7 cellular contexts compared by ENCODE assay signal in the genomic region with DNA sequence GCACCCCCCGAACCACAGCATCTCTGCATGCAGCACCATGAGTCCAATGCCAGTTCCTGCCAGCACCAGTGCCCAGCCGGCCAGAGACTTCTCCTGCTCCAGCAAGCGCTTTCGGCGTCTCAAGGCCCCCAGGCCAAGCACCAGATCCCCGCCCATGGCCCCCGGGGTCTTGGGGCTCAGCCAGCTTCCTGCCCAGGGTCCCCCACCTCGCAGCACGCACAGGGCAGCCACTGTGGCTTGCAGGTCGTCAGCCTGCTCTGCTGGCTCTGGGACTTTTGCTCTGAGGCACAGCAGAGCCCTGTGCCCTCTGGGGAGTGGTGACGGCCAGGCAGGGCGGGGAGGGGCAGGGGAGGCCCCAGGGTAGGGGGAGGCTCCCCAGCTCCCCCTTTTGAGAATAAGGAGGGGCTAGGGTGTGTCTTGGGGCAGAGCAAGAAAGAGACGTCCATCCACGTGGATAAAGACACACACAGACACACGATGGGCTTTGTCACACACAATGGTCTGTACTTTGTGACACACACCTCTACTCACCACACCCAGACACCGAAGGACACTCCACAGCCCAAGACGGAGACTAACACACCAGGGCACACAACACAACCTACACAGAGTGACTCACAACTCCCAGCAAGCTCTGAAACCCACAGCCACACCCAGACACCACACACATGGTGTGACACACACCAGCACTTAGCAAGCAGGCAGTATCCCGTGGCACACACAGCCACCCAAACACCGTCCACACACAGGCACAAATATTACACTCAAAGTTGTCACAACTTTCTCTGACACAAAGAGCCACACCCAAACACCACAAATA. TPM values are rescaled to one million over a fixed set of nuclear protein-coding genes. Genes with fewer than 3 reads are reported as not detected.
DNase-seq lines count a peak whose midpoint lies in the region; ATAC-seq, FAIRE-seq and TF ChIP-seq lines count a peak whose summit lies in the region.

A gene (minus strand): TSS at position 268 of the 820 bp plus-strand sequence. CDS start 112 bp downstream, at position 156.

- peak within 1 kb of the TSS; percentile 96 for H3K4me2 ChIP-seq in PC-3 (ENCODE audit: low read length)
- peak within 1 kb of the TSS; percentile 65 for H3K4me2 ChIP-seq in keratinocyte (ENCODE audit: control insufficient read depth, extremely low read depth, insufficient read depth, low read depth, low read length)

- H3K9me1 ChIP-seq in keratinocyte (ENCODE audit: control insufficient read depth, extremely low read depth, insufficient read depth, low read length): no peaks in the 10 kb centered on the region

- H3K9ac ChIP-seq in PC-3 (ENCODE audit: low read length) (peak within 1 kb of the TSS; percentile 87), keratinocyte (ENCODE audit: control insufficient read depth, extremely low read depth, insufficient read depth, low read length) (peak within 1 kb of the TSS; percentile 65)

- peak within 1 kb of the TSS; percentile 88 for H3K27ac ChIP-seq in PC-3 (ENCODE audit: low read length)
- peak within 1 kb of the TSS; percentile 68 for H3K27ac ChIP-seq in keratinocyte (ENCODE audit: control insufficient read depth, insufficient read depth, low read length)
- H3K27ac ChIP-seq in esophagus muscularis mucosa (replicated peaks in 1 of 4): peak within 1 kb of the TSS in 1 of 4 donors; percentile 52

- no peak for TF ChIP-seq POLR2A in esophagus muscularis mucosa (IDR thresholded peaks at IDR 0.05; ENCODE audit: low read depth)

- H3K4me3 Mint-ChIP-seq in activated T-helper 1 cell treated with anti-CD3 and anti-CD28 coated beads, Interleukin-12 subunit alpha, Interleukin-12 subunit beta, Interleukin-2, Interleukin-4 antibody, amounts not matched to agents 30 ng/mL and 10 ng/mL and 1 ng/mL, durations not matched to agents 14 hours and 24 hours and 36 hours: peak within 1 kb of the TSS; percentile 85

- H3K27me3 Mint-ChIP-seq in activated T-helper 1 cell treated with anti-CD3 and anti-CD28 coated beads, Interleukin-12 subunit alpha, Interleukin-12 subunit beta, Interleukin-2, Interleukin-4 antibody, amounts not matched to agents 30 ng/mL and 10 ng/mL and 1 ng/mL, durations not matched to agents 14 hours and 24 hours and 36 hours (ENCODE audit: insufficient read depth): no peaks in the 10 kb centered on the region

- H2AFZ ChIP-seq in PC-3 (ENCODE audit: low read length) (peak within 1 kb of the TSS; percentile 11), keratinocyte (ENCODE audit: control insufficient read depth, low read length) (peak within 1 kb of the TSS; percentile 61)

- H3K4me3 ChIP-seq in PC-3 (ENCODE audit: low read length): peak within 1 kb of the TSS; percentile 80
- H3K4me3 ChIP-seq in keratinocyte (ENCODE audit: control insufficient read depth in 2 of 3, extremely low read depth in 1 of 3, insufficient read depth in 2 of 3, low read depth in 1 of 3, low read length in 3 of 3): peak within 1 kb of the TSS; percentile 31 to 71 (median 37)
- peak within 1 kb of the TSS in 2 of 4 donors; percentile 12 to 51 for H3K4me3 ChIP-seq in esophagus muscularis mucosa

- DNase-seq in GM20000 (ENCODE audit: low spot score) (peak; percentile 88), PC-3 (peak; percentile 77), keratinocyte (ENCODE audit: low read depth, low spot score) (peak; percentile 98), esophagus muscularis mucosa (ENCODE audit: extremely low spot score) (no peak), HPDE6-E6E7 (ENCODE audit: extremely low spot score) (no peak)
- DNase-seq in activated T-helper 1 cell treated with anti-CD3 and anti-CD28 coated beads, Interleukin-12 subunit alpha, Interleukin-12 subunit beta, Interleukin-2, Interleukin-4 antibody, amounts not matched to agents 30 ng/mL and 10 ng/mL and 1 ng/mL, durations not matched to agents 14 hours and 24 hours and 36 hours (ENCODE audit: low spot score): peak; percentile 59
- DNase-seq in stimulated activated CD8-positive, alpha-beta memory T cell treated with anti-CD3 and anti-CD28 coated beads, Interleukin-7, amount 100 ng/mL, for 48 hours (ENCODE audit: extremely low read depth in 1 of 2, low read depth in 1 of 2): peak; percentile 53 to 82

- TF ChIP-seq CTCF in GM20000 (IDR thresholded peaks at IDR 0.05; ENCODE audit: extremely low read depth, missing control alignments) (no peak), PC-3 (conservative IDR thresholded peaks at IDR 0.05; ENCODE audit: low read depth, low read length) (no peak), keratinocyte (optimal IDR thresholded peaks at IDR 0.05 in 1 of 3, IDR thresholded peaks at IDR 0.05 in 1 of 3, conservative IDR thresholded peaks at IDR 0.05 in 1 of 3; ENCODE audit: extremely low read depth in 1 of 3, insufficient read depth in 2 of 3, low read length in 3 of 3) (no peak), esophagus muscularis mucosa (IDR thresholded peaks at IDR 0.05) (no peak)

- no peaks in the 10 kb centered on the region for H3K27me3 ChIP-seq in PC-3 (ENCODE audit: low read length)
- no peaks in the 10 kb centered on the region for H3K27me3 ChIP-seq in keratinocyte (ENCODE audit: control insufficient read depth, extremely low read depth, insufficient read depth, low read length)
- peaks cover 0 to 72% (median 0%) of the 10 kb centered on the region in 4 donors for H3K27me3 ChIP-seq in esophagus muscularis mucosa

- no peaks in the 10 kb centered on the region for H3F3A ChIP-seq in PC-3 (ENCODE audit: low read length, unreplicated experiment)

- no peaks in the 10 kb centered on the region for H3K9me2 ChIP-seq in PC-3 (replicated peaks; ENCODE audit: low read length)

- H3K27ac Mint-ChIP-seq in activated T-helper 1 cell treated with anti-CD3 and anti-CD28 coated beads, Interleukin-12 subunit alpha, Interleukin-12 subunit beta, Interleukin-2, Interleukin-4 antibody, amounts not matched to agents 30 ng/mL and 10 ng/mL and 1 ng/mL, durations not matched to agents 14 hours and 24 hours and 36 hours: peak within 1 kb of the TSS; percentile 97

- FAIRE-seq in keratinocyte (lab: Jason Lieb, UNC): peak; percentile 56

- H3K79me2 ChIP-seq in PC-3 (ENCODE audit: low read length) (peaks cover 43% of the 10 kb centered on the region), keratinocyte (ENCODE audit: control insufficient read depth, insufficient read depth, low read length) (peaks cover 3% of the 10 kb centered on the region)

- ATAC-seq in PC-3: peak; percentile 56

- intact Hi-C loops in PC-3 (cut with micrococcal nuclease): no loop called here
- intact Hi-C loops in activated T-helper 1 cell treated with anti-CD3 and anti-CD28 coated beads, Interleukin-12 subunit alpha, Interleukin-12 subunit beta, Interleukin-2, Interleukin-4 antibody, amounts not matched to agents 30 ng/mL and 10 ng/mL and 1 ng/mL, durations not matched to agents 14 hours and 24 hours and 36 hours (cut with micrococcal nuclease): loop anchor here (1.0 kb wide), 5 partner anchors 16 to 113 kb away; a partner anchor contains a TSS
- intact Hi-C loops in esophagus muscularis mucosa (cut with DNase I): no loop called here

- POLR2A ChIA-PET in PC-3 (lab: Charles Lee; ENCODE audit: unreplicated experiment): interaction anchor here (1.9 kb wide), 1 partner anchor 16 kb away, joined by 4 read pairs; no protein-coding TSS in a partner anchor

- dilution Hi-C loops in keratinocyte (cut with MboI; ENCODE audit: extremely low pct_ligation_motif_present, low sequenced_read_pairs): no loop called here

- H3K4me1 Mint-ChIP-seq in activated T-helper 1 cell treated with anti-CD3 and anti-CD28 coated beads, Interleukin-12 subunit alpha, Interleukin-12 subunit beta, Interleukin-2, Interleukin-4 antibody, amounts not matched to agents 30 ng/mL and 10 ng/mL and 1 ng/mL, durations not matched to agents 14 hours and 24 hours and 36 hours (ENCODE audit: low read depth): peaks cover 78% of the 10 kb centered on the region

- no peaks in the 10 kb centered on the region for H3K9me3 ChIP-seq in PC-3 (ENCODE audit: low read length)
- H3K9me3 ChIP-seq in keratinocyte (ENCODE audit: control insufficient read depth, low read depth, low read length): no peaks in the 10 kb centered on the region
- H3K9me3 ChIP-seq in esophagus muscularis mucosa: no peaks in the 10 kb centered on the region

- H3K36me3 ChIP-seq in PC-3 (ENCODE audit: low read depth, low read length) (no peaks in the 10 kb centered on the region), keratinocyte (ENCODE audit: control insufficient read depth in 2 of 2, extremely low read depth in 1 of 2, insufficient read depth in 2 of 2, low read length in 2 of 2) (no peaks in the 10 kb centered on the region), esophagus muscularis mucosa (no peaks in the 10 kb centered on the region)

- TF ChIP-seq EP300 in esophagus muscularis mucosa (IDR thresholded peaks at IDR 0.05): no peak

- BruUV-seq in PC-3 (replicated peaks; lab: Mats Ljungman, UMichigan): TSS peak; percentile 63

- no peaks in the 10 kb centered on the region for H4K20me1 ChIP-seq in PC-3 (ENCODE audit: low read length)
- H4K20me1 ChIP-seq in keratinocyte (ENCODE audit: control insufficient read depth, extremely low read depth, insufficient read depth, low read length): no peaks in the 10 kb centered on the region

- peaks cover 26% of the 10 kb centered on the region for H3K36me3 Mint-ChIP-seq in activated T-helper 1 cell treated with anti-CD3 and anti-CD28 coated beads, Interleukin-12 subunit alpha, Interleukin-12 subunit beta, Interleukin-2, Interleukin-4 antibody, amounts not matched to agents 30 ng/mL and 10 ng/mL and 1 ng/mL, durations not matched to agents 14 hours and 24 hours and 36 hours (ENCODE audit: low read depth)

- WGBS in esophagus muscularis mucosa: 40% methylated on average over 9 of the region's 19 CpGs

- H3K4me1 ChIP-seq in PC-3 (ENCODE audit: insufficient read depth, low read length) (peaks cover 60% of the 10 kb centered on the region), keratinocyte (ENCODE audit: control insufficient read depth, extremely low read depth, insufficient read depth, low read length) (peaks cover 68% of the 10 kb centered on the region), esophagus muscularis mucosa (peaks cover 8 to 48% (median 34%) of the 10 kb centered on the region in 4 donors)

- CTCF ChIA-PET in PC-3 (lab: Charles Lee): interaction anchor here (0.6 to 2.2 kb wide), 3 partner anchors 12 to 98 kb away, joined by 4 to 7 read pairs (median 5); no protein-coding TSS in a partner anchor

- no peaks in the 10 kb centered on the region for H3K9me3 Mint-ChIP-seq in activated T-helper 1 cell treated with anti-CD3 and anti-CD28 coated beads, Interleukin-12 subunit alpha, Interleukin-12 subunit beta, Interleukin-2, Interleukin-4 antibody, amounts not matched to agents 30 ng/mL and 10 ng/mL and 1 ng/mL, durations not matched to agents 14 hours and 24 hours and 36 hours

RNA-seq across cellular contexts. Expression of the gene that starts here (rescaled TPM):
- 45.7 and 57.7 TPM in 2 replicates for total RNA-seq in PC-3 (2014; rRNA removed)
- total RNA-seq in activated T-helper 1 cell treated with anti-CD3 and anti-CD28 coated beads, Interleukin-12 subunit alpha, Interleukin-12 subunit beta, Interleukin-2, Interleukin-4 antibody, amounts not matched to agents 30 ng/mL and 10 ng/mL and 1 ng/mL, durations not matched to agents 14 hours and 24 hours and 36 hours: 183 and 185 TPM in 2 replicates
- 9.8 to 15.5 TPM (median 10.5 TPM) in 3 replicates for polyA plus RNA-seq in keratinocyte
- polyA plus RNA-seq in keratinocyte (2011; ENCODE audit: low read depth): 2.8 TPM
- polyA plus RNA-seq in keratinocyte (2011; cell fraction: cytosol; rRNA removed): 3.3 and 4.6 TPM in 2 replicates
- 20.7 and 21.0 TPM in 2 replicates for polyA plus RNA-seq in keratinocyte (2011; cell fraction: nucleus; rRNA removed)
- 5.6 and 14.8 TPM in 2 replicates for polyA plus RNA-seq in keratinocyte (2012; ENCODE audit: low replicate concordance)
- 7.9 to 28.6 TPM (median 10.3 TPM) in 3 replicates for polyA minus RNA-seq in keratinocyte
- 11.3 TPM for polyA minus RNA-seq in keratinocyte (2011; cell fraction: cytosol; rRNA and poly(A)+ RNA removed)
- polyA minus RNA-seq in keratinocyte (2011; cell fraction: nucleus; rRNA and poly(A)+ RNA removed): 11.3 and 11.5 TPM in 2 replicates
- 1 to 10 TPM; 1.7 to 6.7 (median 1.9) TPM for total RNA-seq in esophagus muscularis mucosa

Comparison
In these comparisons a context has a peak if more than half of its experiments do, and no peak if none do; other contexts are left out.
1. DNase-seq: peak in GM20000 (single experiment), PC-3 (single experiment), activated T-helper 1 cell treated with anti-CD3 and anti-CD28 coated beads, Interleukin-12 subunit alpha, Interleukin-12 subunit beta, Interleukin-2, Interleukin-4 antibody, amounts not matched to agents 30 ng/mL and 10 ng/mL and 1 ng/mL, durations not matched to agents 14 hours and 24 hours and 36 hours (single experiment), keratinocyte (single experiment) and stimulated activated CD8-positive, alpha-beta memory T cell treated with anti-CD3 and anti-CD28 coated beads, Interleukin-7, amount 100 ng/mL, for 48 hours (2 of 2); none in esophagus muscularis mucosa (single experiment) and HPDE6-E6E7 (single experiment).